18 cellular contexts compared by ENCODE assay signal in genomic region chr1:194062526-194062925, GRCh38.
DNase-seq lines count a peak whose midpoint lies in the region; ATAC-seq, FAIRE-seq and TF ChIP-seq lines count a peak whose summit lies in the region.
"Had no signal": no experiment of that assay in that cellular context is flagged by ENCODE, and none has a peak within 500 bp of the region (broad histone marks: within the 10 kb centered on the region; RNA-seq: fewer than 3 reads in every experiment).

No MANE protein-coding gene starts in this region.

- H3K4me1 Mint-ChIP-seq in activated T-helper 17 cell treated with anti-CD3 and anti-CD28 coated beads, Interleukin-2, amount 50 U/mL, for 72 hours: peaks cover 12% of the 10 kb centered on the region

- intact Hi-C loops in Right ventricle myocardium superior (cut with DNase I) (no loop called here), left lung (cut with DNase I) (no loop called here)

- ATAC-seq in Right ventricle myocardium superior (ENCODE audit: poor library complexity): peak; percentile 61
- peak; percentile 14 for ATAC-seq in left lung
- no peak for ATAC-seq in activated T-helper 17 cell treated with anti-CD3 and anti-CD28 coated beads, Interleukin-2, amount 50 U/mL, for 72 hours (replicated peaks)

- in situ Hi-C loops in brain microvascular endothelial cell (cut with HindIII; ENCODE audit: low pct_ligation_motif_present, low sequenced_read_pairs): no loop called here

- H3K4me3 Mint-ChIP-seq in activated T-helper 17 cell treated with anti-CD3 and anti-CD28 coated beads, Interleukin-2, amount 50 U/mL, for 72 hours: no peak overlapping the region

- H3K9me3 Mint-ChIP-seq in activated T-helper 17 cell treated with anti-CD3 and anti-CD28 coated beads, Interleukin-2, amount 50 U/mL, for 72 hours: peaks cover 10% of the 10 kb centered on the region

- H3K4me3 ChIP-seq in brain microvascular endothelial cell (ENCODE audit: low read depth, low read length): no peak overlapping the region
- H3K4me3 ChIP-seq in left lung: no peak overlapping the region
- no peak overlapping the region for H3K4me3 ChIP-seq in BE2C (ENCODE audit: low read depth, low read length)

- no peaks in the 10 kb centered on the region for H3K4me1 ChIP-seq in left lung
- no peaks in the 10 kb centered on the region for H3K4me1 ChIP-seq in BE2C

- no peaks in the 10 kb centered on the region for H3K27me3 Mint-ChIP-seq in activated T-helper 17 cell treated with anti-CD3 and anti-CD28 coated beads, Interleukin-2, amount 50 U/mL, for 72 hours
- H3K27me3 Mint-ChIP-seq: CD4-positive, alpha-beta memory T cell had no signal

- DNase-seq in D721Med (ENCODE audit: insufficient read length, low spot score) (no peak), brain microvascular endothelial cell (no peak), Right ventricle myocardium superior (no peak), left lung (no peak), hypothalamus (lab: John Stamatoyannopoulos, UW) (no peak), BE2C (no peak), NCI-H526 (lab: John Stamatoyannopoulos, UW) (no peak)
- DNase-seq: 8988T; CD4-positive, alpha-beta memory T cell; DMS79; IMR-90; Karpas-422; MM.1S; NCI-H1092 treated with DMSO at 0.1 percent for 48 hours; NCI-H2081 treated with DMSO at 0.1 percent for 48 hours; NCI-H524 had no signal

- no peak for TF ChIP-seq CTCF in D721Med (IDR thresholded peaks at IDR 0.05; ENCODE audit: insufficient read depth, missing control alignments)
- TF ChIP-seq CTCF in brain microvascular endothelial cell (IDR thresholded peaks at IDR 0.05; ENCODE audit: low read depth, low read length, missing control alignments): no peak
- TF ChIP-seq CTCF in left lung (IDR thresholded peaks at IDR 0.05): no peak
- TF ChIP-seq CTCF in BE2C (IDR thresholded peaks at IDR 0.05; ENCODE audit: low read depth, low read length): no peak

- H3K36me3 Mint-ChIP-seq in activated T-helper 17 cell treated with anti-CD3 and anti-CD28 coated beads, Interleukin-2, amount 50 U/mL, for 72 hours (ENCODE audit: low read depth): no peaks in the 10 kb centered on the region

- H3K9me3 ChIP-seq in left lung (no peaks in the 10 kb centered on the region), BE2C (no peaks in the 10 kb centered on the region)

- H3K27ac ChIP-seq in brain microvascular endothelial cell (peak overlapping the region; percentile 14), left lung (no peak overlapping the region)

- FAIRE-seq in D721Med (lab: Jason Lieb, UNC): peak; percentile 70
- FAIRE-seq: H54 had no signal

- H3K27me3 ChIP-seq in brain microvascular endothelial cell (replicated peaks) (no peaks in the 10 kb centered on the region), left lung (no peaks in the 10 kb centered on the region), BE2C (no peaks in the 10 kb centered on the region)

- no peak overlapping the region for H3K27ac Mint-ChIP-seq in activated T-helper 17 cell treated with anti-CD3 and anti-CD28 coated beads, Interleukin-2, amount 50 U/mL, for 72 hours
- H3K27ac Mint-ChIP-seq: CD4-positive, alpha-beta memory T cell had no signal

- H3K36me3 ChIP-seq in brain microvascular endothelial cell (replicated peaks) (no peaks in the 10 kb centered on the region), left lung (no peaks in the 10 kb centered on the region), BE2C (no peaks in the 10 kb centered on the region)
